8 cellular contexts compared by ENCODE assay signal in the genomic region with DNA sequence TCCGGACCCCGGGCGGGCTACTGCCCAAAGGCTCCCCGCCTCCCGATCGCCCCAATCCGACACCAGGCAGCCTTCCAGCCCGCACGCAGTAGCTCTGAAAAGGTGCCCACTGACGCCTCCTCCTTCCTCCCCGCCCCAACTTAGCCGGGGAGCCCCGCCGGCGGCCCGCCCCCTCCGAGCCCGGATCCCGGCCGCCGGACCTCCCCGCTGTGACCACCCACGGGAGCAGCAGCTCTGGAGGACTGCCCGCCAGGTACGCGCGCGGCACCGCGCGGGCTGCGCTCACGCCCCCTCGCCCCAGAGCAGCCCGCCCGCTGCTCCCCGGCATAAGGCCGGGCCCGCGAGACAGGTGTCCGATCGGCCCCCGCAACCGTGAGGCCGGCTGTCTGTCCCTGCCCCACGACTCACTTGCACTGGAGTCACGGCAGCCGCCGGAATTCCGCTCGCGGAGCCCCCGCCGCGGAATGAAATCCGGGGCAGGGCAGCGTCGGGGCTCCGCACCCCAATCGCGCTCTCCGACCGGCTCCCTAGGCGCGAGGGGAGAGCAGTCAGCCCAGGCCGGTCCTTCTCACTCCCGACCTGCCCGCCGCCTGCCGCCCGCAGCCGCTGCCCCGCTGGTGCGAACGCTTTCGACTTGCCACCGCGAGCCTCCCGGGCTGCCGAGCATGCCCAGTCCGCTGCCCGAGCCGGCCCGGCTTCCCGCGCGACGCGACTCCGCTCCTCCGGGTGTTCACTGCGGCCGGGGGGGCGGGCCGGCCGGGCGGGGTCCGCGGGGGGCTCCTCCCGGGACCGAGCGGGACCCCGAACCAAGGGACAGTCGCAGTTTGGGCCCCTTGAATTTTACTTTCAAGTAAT. TPM values are rescaled to one million over a fixed set of nuclear protein-coding genes. Genes with fewer than 3 reads are reported as not detected.
A peak's percentile ranks its signal among the peaks of the same experiment; 100 is the strongest.
DNase-seq lines count a peak whose midpoint lies in the region; ATAC-seq and TF ChIP-seq lines count a peak whose summit lies in the region.

SGMS1 (minus strand) TSS at position 658 of the 855 bp plus-strand sequence. CDS start 279,842 bp downstream, outside the sequence.

- H3K36me3 Mint-ChIP-seq in nephron (ENCODE audit: low read depth) = no peaks in the 10 kb centered on the region
- H3K36me3 Mint-ChIP-seq in stimulated activated naive CD8-positive, alpha-beta T cell treated with anti-CD3 and anti-CD28 coated beads, Interleukin-15, Interleukin-2, amounts not matched to agents 100 ng/mL and 50 ng/mL, for 24 hours (ENCODE audit: low read depth) = peaks cover 6% of the 10 kb centered on the region

- H3K27ac Mint-ChIP-seq in nephron = peak within 1 kb of the TSS; percentile 99 to 100 (median 100)
- H3K27ac Mint-ChIP-seq in stimulated activated naive CD8-positive, alpha-beta T cell treated with anti-CD3 and anti-CD28 coated beads, Interleukin-15, Interleukin-2, amounts not matched to agents 100 ng/mL and 50 ng/mL, for 24 hours = peak within 1 kb of the TSS; percentile 95

- H3K36me3 ChIP-seq in HUES48 (ENCODE audit: control insufficient read depth, insufficient read depth, low read length) = peaks cover 3% of the 10 kb centered on the region; the same call in 1 of the 2 replicates

- peak within 1 kb of the TSS; percentile 89 to 96 (median 95) for H3K4me3 Mint-ChIP-seq in nephron
- peak within 1 kb of the TSS; percentile 85 for H3K4me3 Mint-ChIP-seq in stimulated activated naive CD8-positive, alpha-beta T cell treated with anti-CD3 and anti-CD28 coated beads, Interleukin-15, Interleukin-2, amounts not matched to agents 100 ng/mL and 50 ng/mL, for 24 hours

- DNase-seq in Caki2 (ENCODE audit: low read depth) (peak; percentile 78), RWPE1 (ENCODE audit: low spot score) (peak; percentile 69), activated gamma-delta T cell (lab: John Stamatoyannopoulos, UW) (peak; percentile 75), fibroblast of the aortic adventitia (ENCODE audit: low read depth) (peak; percentile 77)

- no peaks in the 10 kb centered on the region for H3K9me3 Mint-ChIP-seq in nephron
- H3K9me3 Mint-ChIP-seq in stimulated activated naive CD8-positive, alpha-beta T cell treated with anti-CD3 and anti-CD28 coated beads, Interleukin-15, Interleukin-2, amounts not matched to agents 100 ng/mL and 50 ng/mL, for 24 hours = no peaks in the 10 kb centered on the region

- peak within 1 kb of the TSS; percentile 87 for H3K9ac ChIP-seq in HUES48 (ENCODE audit: low read depth, low read length)

- in situ Hi-C loops in Caki2 (cut with HindIII; ENCODE audit: low pct_unique_long_range_greater_than_20kb, low sequenced_read_pairs) = no loop called here

- H3K27ac ChIP-seq in HUES48 (ENCODE audit: low read depth, low read length) = peak within 1 kb of the TSS; percentile 98
- H3K27ac ChIP-seq in RWPE1 = peak within 1 kb of the TSS; percentile 98

- H3K4me3 ChIP-seq in HUES48 (ENCODE audit: low read depth, low read length) (peak within 1 kb of the TSS; percentile 74), fibroblast of the aortic adventitia (ENCODE audit: low read depth, low read length) (peak within 1 kb of the TSS; percentile 81)

- H3K27me3 ChIP-seq in HUES48 (ENCODE audit: control insufficient read depth, insufficient read depth, low read length) = peaks cover 5% of the 10 kb centered on the region; the same call in 1 of the 2 replicates

- no peaks in the 10 kb centered on the region for H3K9me3 ChIP-seq in HUES48 (ENCODE audit: control insufficient read depth, insufficient read depth, low read length)

- peaks cover 65% of the 10 kb centered on the region for H3K4me1 ChIP-seq in HUES48 (ENCODE audit: control insufficient read depth, insufficient read depth, low read length)

- CTCF ChIA-PET in RWPE1 (lab: Yijun Ruan, JAX) = no interaction called here

- peak; percentile 31 for ATAC-seq in GM21360 (IDR thresholded peaks at IDR 0.05; ENCODE audit: unreplicated experiment)

- no peak for TF ChIP-seq CTCF in RWPE1 (conservative IDR thresholded peaks at IDR 0.05; ENCODE audit: low read depth)
- TF ChIP-seq CTCF in fibroblast of the aortic adventitia (IDR thresholded peaks at IDR 0.05; ENCODE audit: insufficient read depth, low read length) = no peak
- TF ChIP-seq CTCF in nephron (IDR thresholded peaks at IDR 0.05; ENCODE audit: unreplicated experiment in 3 of 3) = no peak

- POLR2A ChIA-PET in RWPE1 (lab: Yijun Ruan, JAX; ENCODE audit: low non-redundant PET) = no interaction called here

- H3K27me3 Mint-ChIP-seq in nephron (ENCODE audit: low read depth) = no peaks in the 10 kb centered on the region
- no peaks in the 10 kb centered on the region for H3K27me3 Mint-ChIP-seq in stimulated activated naive CD8-positive, alpha-beta T cell treated with anti-CD3 and anti-CD28 coated beads, Interleukin-15, Interleukin-2, amounts not matched to agents 100 ng/mL and 50 ng/mL, for 24 hours

- peaks cover 36% of the 10 kb centered on the region for H3K4me1 Mint-ChIP-seq in nephron
- peaks cover 46% of the 10 kb centered on the region for H3K4me1 Mint-ChIP-seq in stimulated activated naive CD8-positive, alpha-beta T cell treated with anti-CD3 and anti-CD28 coated beads, Interleukin-15, Interleukin-2, amounts not matched to agents 100 ng/mL and 50 ng/mL, for 24 hours (ENCODE audit: low read depth)

RNA-seq across cellular contexts. Expression of gene SGMS1, which starts in this region (rescaled TPM):
- 52.0 and 54.6 TPM in 2 replicates for total RNA-seq in Caki2 (2014; rRNA removed; shearing (Covaris generic); ENCODE audit: low replicate concordance)
- total RNA-seq in fibroblast of the aortic adventitia (ENCODE audit: low replicate concordance) = 61.2 and 122 TPM in 2 replicates

Comparison
In these comparisons a context has a peak if more than half of its experiments do, and no peak if none do; other contexts are left out.
1. Peak in every context shown above with its lines: DNase-seq, ATAC-seq, H3K4me3 ChIP-seq and H3K27ac ChIP-seq.